ENCODE assay signal across 20 cellular contexts in the genomic region with DNA sequence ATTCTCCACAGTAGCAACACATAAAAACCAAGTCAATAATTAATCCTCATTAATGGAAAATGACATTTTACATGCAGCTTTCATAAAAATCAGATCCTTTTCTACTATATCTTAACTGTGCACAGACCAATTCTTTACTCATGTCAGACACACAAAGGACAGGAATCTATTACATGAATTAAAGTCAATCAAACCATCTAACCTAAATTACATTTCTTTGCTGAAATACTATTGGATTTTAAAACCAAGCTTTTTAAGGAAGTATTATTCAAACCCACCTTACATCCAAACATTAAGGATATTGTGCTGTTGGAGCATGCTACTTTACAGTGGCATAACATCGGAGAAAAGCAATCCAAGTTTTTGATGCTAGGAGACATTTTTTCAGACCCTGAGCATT.
"Had no signal": no experiment of that assay in that cellular context is flagged by ENCODE, and none has a peak within 500 bp of the region (broad histone marks: within the 10 kb centered on the region; RNA-seq: fewer than 3 reads in every experiment).

No MANE protein-coding gene starts in this region.

- H3K9me3 ChIP-seq: esophagus squamous epithelium, gastroesophageal sphincter, right atrium auricular region, sigmoid colon, thoracic aorta, transverse colon had no signal

- H3K36me3 ChIP-seq: esophagus squamous epithelium, gastroesophageal sphincter, right atrium auricular region, sigmoid colon, thoracic aorta, transverse colon had no signal

- H3K4me3 Mint-ChIP-seq: effector memory CD8-positive, alpha-beta T cell; naive B cell; nephron; stimulated activated naive B cell treated with anti-CD40 and anti-IgM and Interleukin-4, amounts not matched to agents 10 μg/mL and 1 μg/mL and 100 μg/mL, for 72 hours; stimulated activated naive CD8-positive, alpha-beta T cell treated with anti-CD3 and anti-CD28 coated beads, Interleukin-15, amount 100 ng/mL, for 72 hours had no signal

- H3K4me3 ChIP-seq: esophagus squamous epithelium, gastroesophageal sphincter, hepatocyte, right atrium auricular region, sigmoid colon, skin epidermis, thoracic aorta, transverse colon had no signal

- H2AFZ ChIP-seq: hepatocyte had no signal

- H3K27ac ChIP-seq: epithelial cell of prostate, esophagus squamous epithelium, gastroesophageal sphincter, hepatocyte, right atrium auricular region, sigmoid colon, skin epidermis, thoracic aorta, transverse colon had no signal

- H3K4me2 ChIP-seq: hepatocyte had no signal

- H3K9me3 Mint-ChIP-seq: effector memory CD8-positive, alpha-beta T cell; naive B cell; nephron; stimulated activated naive B cell treated with anti-CD40 and anti-IgM and Interleukin-4, amounts not matched to agents 10 μg/mL and 1 μg/mL and 100 μg/mL, for 72 hours; stimulated activated naive CD8-positive, alpha-beta T cell treated with anti-CD3 and anti-CD28 coated beads, Interleukin-15, amount 100 ng/mL, for 72 hours had no signal

- H3K27me3 ChIP-seq: esophagus squamous epithelium, gastroesophageal sphincter, hepatocyte, right atrium auricular region, sigmoid colon, transverse colon had no signal

- H3K36me3 Mint-ChIP-seq: naive B cell; stimulated activated naive B cell treated with anti-CD40 and anti-IgM and Interleukin-4, amounts not matched to agents 10 μg/mL and 1 μg/mL and 100 μg/mL, for 72 hours had no signal

- DNase-seq: cortex of kidney; effector memory CD8-positive, alpha-beta T cell; esophagus squamous epithelium; kidney; left cardiac atrium; mesendoderm; naive B cell; sigmoid colon; stimulated activated CD4-positive, alpha-beta T cell treated with anti-CD3 and anti-CD28 coated beads, Interleukin-2, amount 100 ng/mL, for 24 hours; stimulated activated CD4-positive, alpha-beta T cell treated with anti-CD3 and anti-CD28 coated beads, Interleukin-4, amount 100 ng/mL, for 4 hours; stimulated activated naive B cell treated with anti-CD40 and anti-IgM and Interleukin-4, amounts not matched to agents 10 μg/mL and 1 μg/mL and 100 μg/mL, for 72 hours; stimulated activated naive CD8-positive, alpha-beta T cell treated with anti-CD3 and anti-CD28 coated beads, Interleukin-15, amount 100 ng/mL, for 72 hours; transverse colon had no signal

- ATAC-seq: effector memory CD8-positive, alpha-beta T cell; gastroesophageal sphincter; left cardiac atrium; stimulated activated naive B cell treated with anti-CD40 and anti-IgM and Interleukin-4, amounts not matched to agents 10 μg/mL and 1 μg/mL and 100 μg/mL, for 72 hours; stimulated activated naive CD8-positive, alpha-beta T cell treated with anti-CD3 and anti-CD28 coated beads, Interleukin-15, amount 100 ng/mL, for 72 hours had no signal

- FAIRE-seq: kidney had no signal

- H3K27ac Mint-ChIP-seq: effector memory CD8-positive, alpha-beta T cell; stimulated activated naive B cell treated with anti-CD40 and anti-IgM and Interleukin-4, amounts not matched to agents 10 μg/mL and 1 μg/mL and 100 μg/mL, for 72 hours had no signal

- H3K27me3 Mint-ChIP-seq: effector memory CD8-positive, alpha-beta T cell; naive B cell; stimulated activated naive B cell treated with anti-CD40 and anti-IgM and Interleukin-4, amounts not matched to agents 10 μg/mL and 1 μg/mL and 100 μg/mL, for 72 hours; stimulated activated naive CD8-positive, alpha-beta T cell treated with anti-CD3 and anti-CD28 coated beads, Interleukin-15, amount 100 ng/mL, for 72 hours had no signal
